10 cellular contexts compared by ENCODE assay signal in genomic region chr16:79597775-79598174, GRCh38. TPM values are rescaled to one million over a fixed set of nuclear protein-coding genes. Genes with fewer than 3 reads are reported as not detected.
DNase-seq lines count a peak whose midpoint lies in the region; ATAC-seq and TF ChIP-seq lines count a peak whose summit lies in the region.
"Had no signal": no experiment of that assay in that cellular context is flagged by ENCODE, and none has a peak within 500 bp of the region (broad histone marks: within the 10 kb centered on the region; RNA-seq: fewer than 3 reads in every experiment).

No MANE protein-coding gene starts in this region.

- H3K9ac ChIP-seq in subcutaneous abdominal adipose tissue (ENCODE audit: low read length in 5 of 5): peak overlapping the region; percentile 26 to 82 (median 70)

- TF ChIP-seq CTCF in MCF 10A (IDR thresholded peaks at IDR 0.05; ENCODE audit: unreplicated experiment) (no peak), lower leg skin (IDR thresholded peaks at IDR 0.05) (no peak)

- H3K27ac ChIP-seq in subcutaneous abdominal adipose tissue (ENCODE audit: low read depth, low read length): peak overlapping the region; percentile 81

- WGBS in lower leg skin, 2 donors: 14 to 19% methylated on average over 3 of the region's 3 CpGs

- peaks cover 40% of the 10 kb centered on the region for H3K4me1 Mint-ChIP-seq in T-helper 1 cell treated with Interleukin-12 subunit alpha and Interleukin-12 subunit beta and Interleukin-4 antibody, amounts not matched to agents 30 μg/mL and 1 μg/mL, for 36 hours (ENCODE audit: low read depth)
- H3K4me1 Mint-ChIP-seq in MCF 10A (ENCODE audit: insufficient read depth, unreplicated experiment): peaks cover 6% of the 10 kb centered on the region

- peaks cover 3% of the 10 kb centered on the region for H3K27me3 Mint-ChIP-seq in T-helper 1 cell treated with Interleukin-12 subunit alpha and Interleukin-12 subunit beta and Interleukin-4 antibody, amounts not matched to agents 30 μg/mL and 1 μg/mL, for 36 hours (ENCODE audit: low read depth)
- H3K27me3 Mint-ChIP-seq in MCF 10A (ENCODE audit: insufficient read depth, unreplicated experiment): no peaks in the 10 kb centered on the region

- intact Hi-C loops in MCF 10A (cut with micrococcal nuclease): no loop called here
- intact Hi-C loops in lower leg skin (cut with DNase I; ENCODE audit: low total_unique reads): no loop called here

- ATAC-seq in HG03565 (IDR thresholded peaks at IDR 0.05; ENCODE audit: unreplicated experiment): no peak

- H3K9me3 ChIP-seq in subcutaneous abdominal adipose tissue (ENCODE audit: control insufficient read depth in 5 of 5, low read length in 5 of 5): no peaks in the 10 kb centered on the region

- H3K9me3 Mint-ChIP-seq in T-helper 1 cell treated with Interleukin-12 subunit alpha and Interleukin-12 subunit beta and Interleukin-4 antibody, amounts not matched to agents 30 μg/mL and 1 μg/mL, for 36 hours: no peaks in the 10 kb centered on the region
- H3K9me3 Mint-ChIP-seq in MCF 10A (ENCODE audit: unreplicated experiment): no peaks in the 10 kb centered on the region

- no peaks in the 10 kb centered on the region for H3K27me3 ChIP-seq in subcutaneous abdominal adipose tissue (ENCODE audit: control insufficient read depth in 5 of 5, insufficient read depth in 4 of 5, low read length in 5 of 5)

- peaks cover 0 to 70% (median 44%) of the 10 kb centered on the region in 5 donors for H3K4me1 ChIP-seq in subcutaneous abdominal adipose tissue (ENCODE audit: control insufficient read depth in 5 of 5, insufficient read depth in 5 of 5, low read length in 5 of 5)

- H3K27ac Mint-ChIP-seq in T-helper 1 cell treated with Interleukin-12 subunit alpha and Interleukin-12 subunit beta and Interleukin-4 antibody, amounts not matched to agents 30 μg/mL and 1 μg/mL, for 36 hours: peak overlapping the region; percentile 86
- H3K27ac Mint-ChIP-seq in MCF 10A (ENCODE audit: low read depth, unreplicated experiment): no peak overlapping the region

- CTCF ChIA-PET in MCF 10A (lab: Yijun Ruan, JAX): interaction anchor here (0.6 kb wide), 3 partner anchors 228 to 575 kb away, joined by 3 read pairs; no protein-coding TSS in a partner anchor

- POLR2A ChIA-PET in MCF 10A (lab: Yijun Ruan, JAX): no interaction called here

- H3K36me3 ChIP-seq in subcutaneous abdominal adipose tissue (ENCODE audit: control insufficient read depth in 5 of 5, insufficient read depth in 5 of 5, low read length in 5 of 5): no peaks in the 10 kb centered on the region

- BruUV-seq in MCF 10A (replicated peaks; lab: Mats Ljungman, UMichigan): no TSS peak

- no peak for TF ChIP-seq POLR2A in lower leg skin (IDR thresholded peaks at IDR 0.05)

- no peak for DNase-seq in T-helper 1 cell
- no peak for DNase-seq in MCF 10A (ENCODE audit: unreplicated experiment)
- DNase-seq in lower leg skin (ENCODE audit: low spot score in 2 of 2): no peak
- DNase-seq in occipital lobe (lab: John Stamatoyannopoulos, UW): no peak
- no peak for DNase-seq in SKM-1 (lab: John Stamatoyannopoulos, UW; ENCODE audit: unreplicated experiment)
- DNase-seq: ACHN, NCI-H526 had no signal

- H3K36me3 Mint-ChIP-seq in T-helper 1 cell treated with Interleukin-12 subunit alpha and Interleukin-12 subunit beta and Interleukin-4 antibody, amounts not matched to agents 30 μg/mL and 1 μg/mL, for 36 hours (ENCODE audit: low read depth): peaks cover 45% of the 10 kb centered on the region
- no peaks in the 10 kb centered on the region for H3K36me3 Mint-ChIP-seq in MCF 10A (ENCODE audit: insufficient read depth, unreplicated experiment)

- H3K4me3 ChIP-seq in lower leg skin (ENCODE audit: low read depth, poor library complexity, severe bottlenecking) (peak overlapping the region; percentile 23), subcutaneous abdominal adipose tissue (ENCODE audit: low read depth in 1 of 5, low read length in 5 of 5) (peak overlapping the region; percentile 84 to 99 (median 96))

- H3K4me3 Mint-ChIP-seq in T-helper 1 cell treated with Interleukin-12 subunit alpha and Interleukin-12 subunit beta and Interleukin-4 antibody, amounts not matched to agents 30 μg/mL and 1 μg/mL, for 36 hours: peak overlapping the region; percentile 92
- H3K4me3 Mint-ChIP-seq in MCF 10A (ENCODE audit: unreplicated experiment): peak overlapping the region; percentile 84

RNA-seq across cellular contexts. Expression of gene MAF, which starts 2.8 kb away (rescaled TPM):
- 0.47 and 0.96 TPM in 2 replicates for total RNA-seq in MCF 10A (2022)
- total RNA-seq in lower leg skin: 100 to 1,000 TPM in 3 of 4 donors, 10 to 100 TPM in 1; 72.4 to 205 (median 105) TPM
- 26.8 TPM for total RNA-seq in occipital lobe

Comparison
In these comparisons a context has a peak if more than half of its experiments do, and no peak if none do; other contexts are left out.
1. RNA of gene MAF, which starts 2.8 kb away (total RNA-seq): 72.4 to 205 TPM in lower leg skin and 26.8 TPM in occipital lobe (single experiment); 0.47 to 0.96 TPM in MCF 10A; every median in the first group is over 10 times any median in the second.